ENCODE assay signal across 17 cellular contexts in the genomic region with DNA sequence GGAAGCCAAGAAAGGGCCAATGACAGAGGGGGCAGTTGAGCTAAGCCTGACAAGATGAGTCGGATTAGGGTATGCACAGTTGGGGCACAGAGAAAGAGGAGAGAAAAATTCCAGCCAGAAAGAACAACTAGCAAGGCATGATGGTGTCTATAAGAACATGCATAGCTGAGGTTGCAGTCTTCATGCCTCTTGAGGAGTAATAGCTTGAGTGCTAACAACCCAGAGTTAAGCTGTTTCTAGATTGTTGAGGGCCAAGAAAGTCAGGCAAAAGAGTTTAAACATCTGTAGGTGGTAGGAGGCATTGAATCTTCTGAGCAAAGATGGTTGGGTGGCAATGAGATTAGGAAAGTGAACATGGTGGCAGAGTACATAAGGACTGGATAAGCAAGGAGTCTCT.
DNase-seq lines count a peak whose midpoint lies in the region; ATAC-seq and TF ChIP-seq lines count a peak whose summit lies in the region.
"Had no signal": no experiment of that assay in that cellular context is flagged by ENCODE, and none has a peak within 500 bp of the region (broad histone marks: within the 10 kb centered on the region; RNA-seq: fewer than 3 reads in every experiment).

No MANE protein-coding gene starts in this region.

- no TSS peak for BruUV-seq in Caco-2 (replicated peaks; lab: Mats Ljungman, UMichigan)

- H3K27me3 ChIP-seq in BLaER1 treated with 17β-estradiol and CSF1 and Interleukin-3, amounts not matched to agents 10 nM and 100 nM, result no peaks in the 10 kb centered on the region
- no peaks in the 10 kb centered on the region for H3K27me3 ChIP-seq in CD8-positive, alpha-beta memory T cell (ENCODE audit: insufficient read depth, low read length, poor library complexity, severe bottlenecking)
- H3K27me3 ChIP-seq in Caco-2 (replicated peaks; ENCODE audit: control insufficient read depth, insufficient read depth, low read length), result peaks cover 4% of the 10 kb centered on the region
- H3K27me3 ChIP-seq: BE2C, foreskin keratinocyte, Peyer's patch, testis had no signal

- POLR2A ChIA-PET in CD8-positive, alpha-beta memory T cell (lab: Charles Lee), result interaction anchor here (1.3 kb wide), 1 partner anchor 21 kb away, joined by 3 read pairs; no protein-coding TSS in a partner anchor
- POLR2A ChIA-PET in activated CD8-positive, alpha-beta T cell treated with anti-CD3 and anti-CD28 coated beads, Interleukin-2, amount 10 ng/mL, durations not matched to agents 7 days and 5 days (lab: Charles Lee), result interaction anchor here (1.0 to 2.3 kb wide), 4 partner anchors 11 to 34 kb away, joined by 3 to 11 read pairs (median 4); no protein-coding TSS in a partner anchor
- POLR2A ChIA-PET in Caco-2 (lab: Charles Lee), result no interaction called here

- no peak for TF ChIP-seq CTCF in Caco-2 (IDR thresholded peaks at IDR 0.05; ENCODE audit: insufficient read depth in 1 of 2, low read depth in 1 of 2, low read length in 1 of 2, severe bottlenecking in 1 of 2, unreplicated experiment in 1 of 2)

- peak overlapping the region; percentile 31 to 95 (median 86) for H3K27ac Mint-ChIP-seq in CD8-positive, alpha-beta memory T cell
- peak overlapping the region; percentile 89 for H3K27ac Mint-ChIP-seq in activated CD8-positive, alpha-beta T cell treated with anti-CD3 and anti-CD28 coated beads, Interleukin-2, amount 10 ng/mL, durations not matched to agents 7 days and 5 days
- H3K27ac Mint-ChIP-seq in immature natural killer cell (peak overlapping the region; percentile 94 to 96 (median 96)), Caco-2 (ENCODE audit: unreplicated experiment) (no peak overlapping the region)

- H3K9me3 Mint-ChIP-seq in CD8-positive, alpha-beta memory T cell, result no peaks in the 10 kb centered on the region
- no peaks in the 10 kb centered on the region for H3K9me3 Mint-ChIP-seq in activated CD8-positive, alpha-beta T cell treated with anti-CD3 and anti-CD28 coated beads, Interleukin-2, amount 10 ng/mL, durations not matched to agents 7 days and 5 days (ENCODE audit: insufficient read depth)
- H3K9me3 Mint-ChIP-seq in immature natural killer cell (no peaks in the 10 kb centered on the region), Caco-2 (ENCODE audit: unreplicated experiment) (no peaks in the 10 kb centered on the region)

- H3K27ac ChIP-seq in BLaER1 treated with 17β-estradiol and CSF1 and Interleukin-3, amounts not matched to agents 10 nM and 100 nM, result peak overlapping the region in 9 of 11 experiments; percentile 57 to 85 (median 74); a peak in 13 of 22 replicates
- H3K27ac ChIP-seq in CD8-positive, alpha-beta memory T cell (ENCODE audit: low read depth, low read length), result no peak overlapping the region
- H3K27ac ChIP-seq: foreskin keratinocyte, testis had no signal

- H3K9me3 ChIP-seq in BLaER1 treated with 17β-estradiol and CSF1 and Interleukin-3, amounts not matched to agents 10 nM and 100 nM (replicated peaks in 1 of 11), result peaks cover 0 to 4% (median 0%) of the 10 kb centered on the region in 11 experiments; a peak in 1 of 22 replicates
- no peaks in the 10 kb centered on the region for H3K9me3 ChIP-seq in CD8-positive, alpha-beta memory T cell (ENCODE audit: low read length)
- no peaks in the 10 kb centered on the region for H3K9me3 ChIP-seq in Caco-2
- H3K9me3 ChIP-seq: BE2C, Peyer's patch, testis had no signal

- H3K4me1 Mint-ChIP-seq in CD8-positive, alpha-beta memory T cell, result peaks cover 70 to 77% (median 74%) of the 10 kb centered on the region in 3 donors
- peaks cover 98% of the 10 kb centered on the region for H3K4me1 Mint-ChIP-seq in activated CD8-positive, alpha-beta T cell treated with anti-CD3 and anti-CD28 coated beads, Interleukin-2, amount 10 ng/mL, durations not matched to agents 7 days and 5 days (ENCODE audit: low read depth)
- H3K4me1 Mint-ChIP-seq in immature natural killer cell (peaks cover 91 to 98% of the 10 kb centered on the region in 2 donors), Caco-2 (ENCODE audit: low read depth, unreplicated experiment) (no peaks in the 10 kb centered on the region)

- peaks cover 0 to 2% of the 10 kb centered on the region in 2 donors for H3K27me3 Mint-ChIP-seq in CD8-positive, alpha-beta memory T cell
- no peaks in the 10 kb centered on the region for H3K27me3 Mint-ChIP-seq in activated CD8-positive, alpha-beta T cell treated with anti-CD3 and anti-CD28 coated beads, Interleukin-2, amount 10 ng/mL, durations not matched to agents 7 days and 5 days (ENCODE audit: low read depth)
- peaks cover 5 to 27% (median 23%) of the 10 kb centered on the region in 3 donors for H3K27me3 Mint-ChIP-seq in immature natural killer cell (ENCODE audit: low read depth in 3 of 3)
- H3K27me3 Mint-ChIP-seq in Caco-2 (ENCODE audit: insufficient read depth, unreplicated experiment), result peaks cover 11% of the 10 kb centered on the region

- H4K20me1 ChIP-seq in BLaER1 treated with 17β-estradiol and CSF1 and Interleukin-3, amounts not matched to agents 10 nM and 100 nM, result no peaks in the 10 kb centered on the region

- H3K4me3 ChIP-seq in BLaER1 treated with 17β-estradiol and CSF1 and Interleukin-3, amounts not matched to agents 10 nM and 100 nM, result no peak overlapping the region
- H3K4me3 ChIP-seq in CD8-positive, alpha-beta memory T cell (ENCODE audit: low read length), result no peak overlapping the region
- no peak overlapping the region for H3K4me3 ChIP-seq in Caco-2 (ENCODE audit: low read depth, low read length)
- H3K4me3 ChIP-seq: coronary artery, Peyer's patch, testis had no signal

- H3K9ac ChIP-seq in BLaER1 treated with 17β-estradiol and CSF1 and Interleukin-3, amounts not matched to agents 10 nM and 100 nM, result no peak overlapping the region

- H3K4me1 ChIP-seq in BLaER1 treated with 17β-estradiol and CSF1 and Interleukin-3, amounts not matched to agents 10 nM and 100 nM, result peaks cover 54 to 100% (median 99%) of the 10 kb centered on the region in 10 experiments
- peaks cover 61% of the 10 kb centered on the region for H3K4me1 ChIP-seq in CD8-positive, alpha-beta memory T cell (ENCODE audit: insufficient read depth, low read length)
- H3K4me1 ChIP-seq in Caco-2, result no peaks in the 10 kb centered on the region
- H3K4me1 ChIP-seq: foreskin keratinocyte had no signal

- CTCF ChIA-PET in CD8-positive, alpha-beta memory T cell (lab: Charles Lee), result interaction anchor here (0.9 to 2.7 kb wide), 2 partner anchors 36 to 53 kb away, joined by 3 to 9 read pairs; no protein-coding TSS in a partner anchor
- CTCF ChIA-PET in activated CD8-positive, alpha-beta T cell treated with anti-CD3 and anti-CD28 coated beads, Interleukin-2, amount 10 ng/mL, durations not matched to agents 7 days and 5 days (lab: Charles Lee), result interaction anchor here (0.9 to 4.6 kb wide), 10 partner anchors 10 to 150 kb away, joined by 3 to 20 read pairs (median 6); no protein-coding TSS in a partner anchor
- CTCF ChIA-PET in Caco-2 (lab: Charles Lee), result no interaction called here

- H3K36me3 ChIP-seq in BLaER1 treated with 17β-estradiol and CSF1 and Interleukin-3, amounts not matched to agents 10 nM and 100 nM, result no peaks in the 10 kb centered on the region
- no peaks in the 10 kb centered on the region for H3K36me3 ChIP-seq in CD8-positive, alpha-beta memory T cell (ENCODE audit: insufficient read depth, low read length)
- H3K36me3 ChIP-seq in Caco-2 (ENCODE audit: control insufficient read depth, insufficient read depth, low read length), result no peaks in the 10 kb centered on the region
- H3K36me3 ChIP-seq: BE2C, Peyer's patch had no signal

- DNase-seq in CD8-positive, alpha-beta memory T cell, result no peak
- DNase-seq in activated CD8-positive, alpha-beta T cell treated with anti-CD3 and anti-CD28 coated beads, Interleukin-2, amount 10 ng/mL, durations not matched to agents 7 days and 5 days, result no peak
- DNase-seq in immature natural killer cell, result no peak
- DNase-seq in Caco-2, result no peak
- DNase-seq in NCI-H1048 (lab: John Stamatoyannopoulos, UW), result no peak
- DNase-seq in HPDE6-E6E7 (ENCODE audit: extremely low spot score), result no peak
- DNase-seq: DMS53, GOT3, NCI-H146, NCI-H2227 treated with DMSO at 0.1 percent for 48 hours, testis had no signal

- ATAC-seq in activated CD8-positive, alpha-beta T cell treated with anti-CD3 and anti-CD28 coated beads, Interleukin-2, amount 10 ng/mL, durations not matched to agents 7 days and 5 days, result no peak
- ATAC-seq: HepG2 had no signal

- peak overlapping the region in 10 of 11 experiments; percentile 81 to 93 (median 92); a peak in 19 of 22 replicates for H3K4me2 ChIP-seq in BLaER1 treated with 17β-estradiol and CSF1 and Interleukin-3, amounts not matched to agents 10 nM and 100 nM

- H3K36me3 Mint-ChIP-seq in CD8-positive, alpha-beta memory T cell, result no peaks in the 10 kb centered on the region
- H3K36me3 Mint-ChIP-seq in activated CD8-positive, alpha-beta T cell treated with anti-CD3 and anti-CD28 coated beads, Interleukin-2, amount 10 ng/mL, durations not matched to agents 7 days and 5 days (ENCODE audit: low read depth), result peaks cover 48% of the 10 kb centered on the region
- H3K36me3 Mint-ChIP-seq in immature natural killer cell (no peaks in the 10 kb centered on the region), Caco-2 (ENCODE audit: insufficient read depth, unreplicated experiment) (no peaks in the 10 kb centered on the region)

- H3K4me3 Mint-ChIP-seq in CD8-positive, alpha-beta memory T cell, result peak overlapping the region in 5 of 7 donors; percentile 1 to 63 (median 44)
- H3K4me3 Mint-ChIP-seq in activated CD8-positive, alpha-beta T cell treated with anti-CD3 and anti-CD28 coated beads, Interleukin-2, amount 10 ng/mL, durations not matched to agents 7 days and 5 days, result no peak overlapping the region
- H3K4me3 Mint-ChIP-seq in immature natural killer cell, result peak overlapping the region; percentile 16 to 72 (median 68)
- no peak overlapping the region for H3K4me3 Mint-ChIP-seq in Caco-2 (ENCODE audit: unreplicated experiment)

- intact Hi-C loops in Caco-2 (cut with micrococcal nuclease; ENCODE audit: unreplicated experiment), result no loop called here

Comparison
In these comparisons a context has a peak if more than half of its experiments do, and no peak if none do; other contexts are left out.
1. H3K4me3 Mint-ChIP-seq: peak in CD8-positive, alpha-beta memory T cell (5 of 7) and immature natural killer cell (5 of 5); none in activated CD8-positive, alpha-beta T cell treated with anti-CD3 and anti-CD28 coated beads, Interleukin-2, amount 10 ng/mL, durations not matched to agents 7 days and 5 days (single experiment) and Caco-2 (single experiment).